Comparison of ENCODE assay signal across 12 cellular contexts in genomic region chr15:60476713-60477112, GRCh38. TPM values are rescaled to one million over a fixed set of nuclear protein-coding genes. Genes with fewer than 3 reads are reported as not detected.
DNase-seq lines count a peak whose midpoint lies in the region; ATAC-seq and TF ChIP-seq lines count a peak whose summit lies in the region.
"Had no signal": no experiment of that assay in that cellular context is flagged by ENCODE, and none has a peak within 500 bp of the region (broad histone marks: within the 10 kb centered on the region; RNA-seq: fewer than 3 reads in every experiment).

No MANE protein-coding gene starts in this region.

- H3K9ac ChIP-seq in BLaER1, result no peak overlapping the region

- ATAC-seq in activated T-helper 17 cell treated with anti-CD3 and anti-CD28 coated beads, Interleukin-2, amount 50 U/mL, for 72 hours (replicated peaks), result no peak
- no peak for ATAC-seq in GM21529 (IDR thresholded peaks at IDR 0.05; ENCODE audit: unreplicated experiment)
- ATAC-seq: lower lobe of right lung had no signal

- in situ Hi-C loops in GM13976 (cut with MboI; ENCODE audit: low sequenced_read_pairs, unreplicated experiment), result no loop called here

- no peak overlapping the region for H3K4me3 ChIP-seq in BLaER1
- H3K4me3 ChIP-seq in HFF-Myc (replicated peaks; ENCODE audit: low read depth, low read length), result peak overlapping the region; percentile 59
- H3K4me3 ChIP-seq in coronary artery, result no peak overlapping the region
- H3K4me3 ChIP-seq: lower lobe of right lung, stomach had no signal

- H3K4me1 Mint-ChIP-seq in activated T-helper 17 cell treated with anti-CD3 and anti-CD28 coated beads, Interleukin-2, amount 50 U/mL, for 72 hours, result peaks cover 26% of the 10 kb centered on the region
- H3K4me1 Mint-ChIP-seq in mesothelial cell of epicardium, result peaks cover 35% of the 10 kb centered on the region

- H3K36me3 Mint-ChIP-seq in activated T-helper 17 cell treated with anti-CD3 and anti-CD28 coated beads, Interleukin-2, amount 50 U/mL, for 72 hours (ENCODE audit: low read depth), result peaks cover 50% of the 10 kb centered on the region
- peaks cover 13% of the 10 kb centered on the region for H3K36me3 Mint-ChIP-seq in mesothelial cell of epicardium

- DNase-seq in HFF-Myc (ENCODE audit: extremely low read depth, low read depth), result no peak
- DNase-seq in mesothelial cell of epicardium (ENCODE audit: low spot score in 2 of 2, unreplicated experiment in 2 of 2), result no peak
- DNase-seq in GM13976 (ENCODE audit: low spot score), result no peak
- DNase-seq in coronary artery (ENCODE audit: low spot score), result no peak
- no peak for DNase-seq in SIG-M5 treated with dmso at 0.1 percent for 504 hours (lab: John Stamatoyannopoulos, UW; ENCODE audit: unreplicated experiment)
- DNase-seq: erythroblast, GDM1, lower lobe of right lung, stomach had no signal

- no peaks in the 10 kb centered on the region for H3K9me3 ChIP-seq in BLaER1
- H3K9me3 ChIP-seq: lower lobe of right lung, stomach had no signal

- peak overlapping the region; percentile 97 for H3K4me3 Mint-ChIP-seq in activated T-helper 17 cell treated with anti-CD3 and anti-CD28 coated beads, Interleukin-2, amount 50 U/mL, for 72 hours
- H3K4me3 Mint-ChIP-seq in mesothelial cell of epicardium, result no peak overlapping the region

- peaks cover 39% of the 10 kb centered on the region for H3K4me1 ChIP-seq in BLaER1

- peaks cover 26% of the 10 kb centered on the region for H3K36me3 ChIP-seq in BLaER1

- no peaks in the 10 kb centered on the region for H3K27me3 ChIP-seq in BLaER1
- H3K27me3 ChIP-seq: stomach had no signal

- H3K27ac ChIP-seq in BLaER1, result no peak overlapping the region
- H3K27ac ChIP-seq in coronary artery, result no peak overlapping the region
- H3K27ac ChIP-seq: lower lobe of right lung had no signal

- H3K9me3 Mint-ChIP-seq in activated T-helper 17 cell treated with anti-CD3 and anti-CD28 coated beads, Interleukin-2, amount 50 U/mL, for 72 hours, result no peaks in the 10 kb centered on the region
- no peaks in the 10 kb centered on the region for H3K9me3 Mint-ChIP-seq in mesothelial cell of epicardium

- no peak for TF ChIP-seq CTCF in HFF-Myc (IDR thresholded peaks at IDR 0.05; ENCODE audit: low read depth, low read length, missing control alignments)
- no peak for TF ChIP-seq CTCF in mesothelial cell of epicardium (IDR thresholded peaks at IDR 0.05; ENCODE audit: unreplicated experiment)
- TF ChIP-seq CTCF in GM13976 (IDR thresholded peaks at IDR 0.05; ENCODE audit: borderline replicate concordance, control extremely low read depth, extremely low read depth, insufficient read depth, missing control alignments), result no peak
- TF ChIP-seq CTCF in coronary artery (IDR thresholded peaks at IDR 0.05), result no peak

- no peaks in the 10 kb centered on the region; the same call in 1 of the 2 replicates for H4K20me1 ChIP-seq in BLaER1

- no peaks in the 10 kb centered on the region for H3K27me3 Mint-ChIP-seq in activated T-helper 17 cell treated with anti-CD3 and anti-CD28 coated beads, Interleukin-2, amount 50 U/mL, for 72 hours
- no peaks in the 10 kb centered on the region for H3K27me3 Mint-ChIP-seq in mesothelial cell of epicardium (ENCODE audit: low read depth)

- no peak overlapping the region for H3K27ac Mint-ChIP-seq in activated T-helper 17 cell treated with anti-CD3 and anti-CD28 coated beads, Interleukin-2, amount 50 U/mL, for 72 hours
- peak overlapping the region; percentile 99 for H3K27ac Mint-ChIP-seq in mesothelial cell of epicardium

- H3K4me2 ChIP-seq in BLaER1, result peak overlapping the region; percentile 95

RNA-seq across cellular contexts. Expression of gene ICE2, which starts 2.2 kb away (rescaled TPM):
- total RNA-seq in activated T-helper 17 cell treated with anti-CD3 and anti-CD28 coated beads, Interleukin-2, amount 50 U/mL, for 72 hours, result 10 to 100 TPM; 46.0 to 69.3 TPM
- total RNA-seq in mesothelial cell of epicardium, result 67.2 to 72.4 TPM (median 67.2 TPM) in 3 replicates
